Comparison of ENCODE assay signal across 17 cellular contexts in genomic region chr19:41690801-41691065, GRCh38. TPM values are rescaled to one million over a fixed set of nuclear protein-coding genes. Genes with fewer than 3 reads are reported as not detected.
"Had no signal": no experiment of that assay in that cellular context is flagged by ENCODE, and none has a peak within 500 bp of the region (broad histone marks: within the 10 kb centered on the region; RNA-seq: fewer than 3 reads in every experiment).

No MANE protein-coding gene starts in this region.

- DNase-seq: NCI-H1092, NCI-H1105 treated with DMSO at 0.1 percent for 48 hours, NCI-H1417 treated with DMSO at 0.1 percent for 48 hours, NCI-H187, NCI-H2081 treated with DMSO at 0.1 percent for 48 hours, NCI-H2171, NCI-H226, NCI-H510A, NCI-H524 treated with DMSO at 0.1 percent for 48 hours, NCI-H774, Right ventricle myocardium superior, RPMI8226, SIG-M5 had no signal

- H3K27ac ChIP-seq: SJSA1, SK-N-MC had no signal

- H3K36me3 ChIP-seq: SJSA1 had no signal

- H3K4me3 ChIP-seq: SJSA1, SK-N-MC had no signal

- H3K27me3 ChIP-seq: SJSA1 had no signal

- H3K4me1 ChIP-seq: SJSA1 had no signal

- H3K9me3 ChIP-seq: SJSA1 had no signal

RNA-seq across cellular contexts. Expression of gene CEACAM7, which starts 2.7 kb away (rescaled TPM):
- total RNA-seq: LHCN-M2, MCF 10A, Right ventricle myocardium superior, SJSA1 had no signal

RNA-seq across cellular contexts. Expression of gene CEACAM5, which starts 17.7 kb away (rescaled TPM):
- total RNA-seq: LHCN-M2, MCF 10A, Right ventricle myocardium superior, SJSA1 had no signal
